ENCODE assay signal across 10 cellular contexts in genomic region chr15:87477759-87478687, GRCh38.
A peak's percentile ranks its signal among the peaks of the same experiment; 100 is the strongest.
DNase-seq lines count a peak whose midpoint lies in the region; ATAC-seq, FAIRE-seq and TF ChIP-seq lines count a peak whose summit lies in the region.
"Had no signal": no experiment of that assay in that cellular context is flagged by ENCODE, and none has a peak within 500 bp of the region (broad histone marks: within the 10 kb centered on the region; RNA-seq: fewer than 3 reads in every experiment).

No MANE protein-coding gene starts in this region.

- H3K27me3 ChIP-seq in H1 (replicated peaks in 1 of 4; ENCODE audit: control insufficient read depth in 3 of 4, extremely low read depth in 1 of 4, insufficient read depth in 3 of 4, low read length in 3 of 4) = no peaks in the 10 kb centered on the region
- no peaks in the 10 kb centered on the region for H3K27me3 ChIP-seq in muscle layer of duodenum (ENCODE audit: low read depth, low read length)

- H3K4me3 ChIP-seq in H1 (ENCODE audit: extremely low read depth in 1 of 4, insufficient read depth in 2 of 4, low read depth in 3 of 4, low read length in 4 of 4) (no peak overlapping the region), muscle layer of duodenum (ENCODE audit: low read depth in 1 of 2, low read length in 2 of 2) (peak overlapping the region; percentile 17 to 33)

- H2AK5ac ChIP-seq in H1 (ENCODE audit: low read depth, low read length) = no peak overlapping the region

- DNase-seq in DMS 273 treated with DMSO at 0.1 percent for 48 hours (lab: John Stamatoyannopoulos, UW) = peak; percentile 60
- DNase-seq in NCI-H2196 treated with DMSO at 0.1 percent for 48 hours (lab: John Stamatoyannopoulos, UW; ENCODE audit: unreplicated experiment) = peak; percentile 66
- no peak for DNase-seq in H1 (ENCODE audit: low read depth in 1 of 2, low spot score in 2 of 2)
- DNase-seq in activated T-cell treated with anti-CD3 and anti-CD28 coated beads, Interleukin-2, amount 50 U/mL, for 1 hour = no peak
- DNase-seq: activated naive CD8-positive, alpha-beta T cell treated with anti-CD3 and anti-CD28 coated beads, Interleukin-2, amount 10 ng/mL, durations not matched to agents 7 days and 5 days had no signal

- H3K56ac ChIP-seq in H1 (replicated peaks; ENCODE audit: insufficient read length, low read depth, low read length) = no peak overlapping the region

- 0 out of 2 replicates have a peak overlapping the region, but pooled peaks have one; percentile 42 for H2AFZ ChIP-seq in H1 (ENCODE audit: low read length)

- no peak overlapping the region for H3K4me2 ChIP-seq in H1 (ENCODE audit: insufficient read depth in 1 of 2, low read depth in 2 of 2, low read length in 2 of 2)

- no peak overlapping the region; the same call in 1 of the 2 replicates for H2BK15ac ChIP-seq in H1 (ENCODE audit: low read length)

- H3K14ac ChIP-seq in H1 (ENCODE audit: insufficient read length) = no peak overlapping the region

- ATAC-seq in GM19328 (IDR thresholded peaks at IDR 0.05; ENCODE audit: unreplicated experiment) (no peak), GM19395 (IDR thresholded peaks at IDR 0.05; ENCODE audit: unreplicated experiment) (no peak), GM18909 (IDR thresholded peaks at IDR 0.05; ENCODE audit: poor library complexity, unreplicated experiment) (no peak)
- ATAC-seq: HCT116 had no signal

- H3K27ac ChIP-seq in H1 (ENCODE audit: low read depth, low read length) (no peak overlapping the region), muscle layer of duodenum (ENCODE audit: low read length) (no peak overlapping the region)

- no peak overlapping the region for H2BK120ac ChIP-seq in H1 (replicated peaks; ENCODE audit: low read depth, low read length)

- H3K9me3 ChIP-seq in H1 (ENCODE audit: insufficient read depth in 2 of 2, low read depth in 1 of 2, low read length in 1 of 2) (no peaks in the 10 kb centered on the region), muscle layer of duodenum (ENCODE audit: control insufficient read depth in 1 of 2, low read length in 2 of 2) (no peaks in the 10 kb centered on the region)

- TF ChIP-seq RAD21 in H1 (IDR thresholded peaks at IDR 0.05 in 1 of 2, conservative IDR thresholded peaks at IDR 0.05 in 1 of 2; ENCODE audit: low read depth in 2 of 2, low read length in 2 of 2) = no peak

- H4K5ac ChIP-seq in H1 (ENCODE audit: insufficient read length, low read depth, low read length) = no peak overlapping the region

- no peak overlapping the region for H3K4ac ChIP-seq in H1 (replicated peaks; ENCODE audit: insufficient read length, low read depth, low read length)

- no peak for TF ChIP-seq EP300 in H1 (IDR thresholded peaks at IDR 0.05; ENCODE audit: borderline replicate concordance in 1 of 2, low read depth in 2 of 2, low read length in 2 of 2)

- no peak overlapping the region for H3K23ac ChIP-seq in H1 (ENCODE audit: insufficient read length)

- no peak overlapping the region for H2BK5ac ChIP-seq in H1 (ENCODE audit: low read depth, low read length)

- no peaks in the 10 kb centered on the region for H3K36me3 ChIP-seq in H1 (ENCODE audit: control insufficient read depth in 2 of 4, insufficient read depth in 4 of 4, low read length in 3 of 4)
- no peaks in the 10 kb centered on the region for H3K36me3 ChIP-seq in muscle layer of duodenum (ENCODE audit: control insufficient read depth in 1 of 2, insufficient read depth in 2 of 2, low read length in 2 of 2)

- H4K8ac ChIP-seq in H1 (ENCODE audit: extremely low read depth, insufficient read depth, low read length) = no peak overlapping the region

- CTCF ChIA-PET in H1 (lab: Charles Lee; ENCODE audit: partially characterized antibody) = interaction anchor here (0.6 to 1.0 kb wide), 5 partner anchors 12 to 562 kb away, joined by 3 read pairs; no protein-coding TSS in a partner anchor

- peak in 1 of 3 experiments; percentile 19; a peak in 1 of 4 replicates for TF ChIP-seq CTCF in H1 (IDR thresholded peaks at IDR 0.05; ENCODE audit: control extremely low read depth in 1 of 3, insufficient read depth in 1 of 3, low read depth in 1 of 3, low read length in 3 of 3)

- no peak overlapping the region for H4K91ac ChIP-seq in H1 (replicated peaks; ENCODE audit: insufficient read length, low read length)

- 78% methylated on average over 8 of the region's 8 CpGs; no CpG with 5 or more reads in 1 of the 2 experiments for WGBS in H1 (ENCODE audit: extremely low coverage in 1 of 2, insufficient coverage in 1 of 2, insufficient read length in 1 of 2, insufficient replicate concordance in 2 of 2, low coverage in 1 of 2, low lambda C conversion rate in 2 of 2, missing lambda C conversion rate in 1 of 2), 2 experiments

- H3K9ac ChIP-seq in H1 (replicated peaks in 1 of 4; ENCODE audit: extremely low read depth in 1 of 4, low read depth in 3 of 4, low read length in 3 of 4) = no peak overlapping the region

- H3K4me1 ChIP-seq in H1 (replicated peaks in 1 of 4; ENCODE audit: control insufficient read depth in 3 of 4, insufficient read depth in 4 of 4, low read length in 3 of 4) (peaks cover 0 to 3% (median 0%) of the 10 kb centered on the region in 4 experiments; a peak in 2 of 7 replicates), muscle layer of duodenum (ENCODE audit: control insufficient read depth in 1 of 2, insufficient read depth in 2 of 2, low read length in 2 of 2) (peaks cover 0 to 5% of the 10 kb centered on the region in 2 donors)

- POLR2A ChIA-PET in H1 (lab: Charles Lee; ENCODE audit: partially characterized antibody) = no interaction called here

- no peaks in the 10 kb centered on the region for H4K20me1 ChIP-seq in H1 (replicated peaks in 1 of 2; ENCODE audit: control insufficient read depth in 1 of 2, insufficient read depth in 2 of 2, low read length in 2 of 2)

- no peaks in the 10 kb centered on the region for H3K23me2 ChIP-seq in H1 (ENCODE audit: low read depth, low read length)

- no peak for TF ChIP-seq POLR2A in H1 (IDR thresholded peaks at IDR 0.05; ENCODE audit: control extremely low read depth in 1 of 2, low read depth in 2 of 2, low read length in 2 of 2)

- FAIRE-seq in H1 (lab: Jason Lieb, UNC) = no peak

- H3K18ac ChIP-seq in H1 (ENCODE audit: extremely low read depth, low read length) = no peak overlapping the region

- H3K79me1 ChIP-seq in H1 (ENCODE audit: low read depth, low read length) = no peaks in the 10 kb centered on the region

- H3K79me2 ChIP-seq in H1 (ENCODE audit: control insufficient read depth in 1 of 2, insufficient read depth in 2 of 2, low read length in 2 of 2) = no peaks in the 10 kb centered on the region

- H2BK12ac ChIP-seq in H1 (ENCODE audit: low read depth, low read length) = no peak overlapping the region; the same call in 1 of the 2 replicates

- no peak overlapping the region for H2BK20ac ChIP-seq in H1 (ENCODE audit: low read length)

TF ChIP-seq in H1, 55 proteins besides CTCF, POLR2A, EP300 and RAD21:
- TF ChIP-seq JUND (IDR thresholded peaks at IDR 0.05; ENCODE audit: low read length) (peak; percentile 72; the same call in 1 of the 2 replicates), BCL11A (IDR thresholded peaks at IDR 0.05; ENCODE audit: low read depth in 2 of 2, low read length in 2 of 2) (no peak), SIN3A (conservative IDR thresholded peaks at IDR 0.05 in 1 of 2, IDR thresholded peaks at IDR 0.05 in 1 of 2; ENCODE audit: low read depth in 1 of 2, low read length in 2 of 2) (no peak)

Comparison
In these comparisons a context has a peak if more than half of its experiments do, and no peak if none do; other contexts are left out.
1. DNase-seq: peak in DMS 273 treated with DMSO at 0.1 percent for 48 hours (single experiment) and NCI-H2196 treated with DMSO at 0.1 percent for 48 hours (single experiment); none in H1 (0 of 2) and activated T-cell treated with anti-CD3 and anti-CD28 coated beads, Interleukin-2, amount 50 U/mL, for 1 hour (single experiment).
2. H3K4me3 ChIP-seq: peak in muscle layer of duodenum (2 of 2); none in H1 (0 of 4).